13 cellular contexts compared by ENCODE assay signal in the genomic region with DNA sequence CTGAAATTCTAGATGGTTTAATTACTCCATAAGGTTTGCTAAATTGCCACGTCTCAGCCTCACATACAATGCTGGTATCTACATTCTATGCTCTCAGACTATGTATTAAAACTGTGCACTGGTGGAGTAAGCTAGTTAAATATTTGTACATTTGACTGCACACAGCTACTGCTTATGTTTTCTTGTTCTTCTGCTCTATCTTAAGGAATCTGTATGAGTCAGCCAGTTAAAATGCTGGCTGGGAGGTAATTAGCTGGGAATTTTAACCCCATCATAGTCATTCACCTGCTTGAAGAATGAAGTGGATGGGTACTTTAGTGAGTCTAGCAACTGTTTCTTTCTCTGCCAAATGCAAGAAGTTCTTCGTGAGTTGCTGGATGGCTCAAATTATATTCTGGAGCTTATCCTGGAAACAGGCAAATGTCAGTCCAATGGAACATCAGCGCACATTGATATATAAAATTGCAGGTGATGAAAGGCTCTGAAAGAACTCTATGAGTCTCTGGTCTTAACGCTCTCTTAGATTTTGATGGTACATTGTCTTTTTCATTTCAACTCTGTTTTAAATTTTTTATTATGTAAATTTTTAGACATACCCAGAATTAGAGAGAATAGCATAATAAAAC.
A peak's percentile ranks its signal among the peaks of the same experiment; 100 is the strongest.
DNase-seq lines count a peak whose midpoint lies in the region; ATAC-seq and TF ChIP-seq lines count a peak whose summit lies in the region.
"Had no signal": no experiment of that assay in that cellular context is flagged by ENCODE, and none has a peak within 500 bp of the region (broad histone marks: within the 10 kb centered on the region; RNA-seq: fewer than 3 reads in every experiment).

No MANE protein-coding gene starts in this region.

- peak; percentile 13 for DNase-seq in ELF-1 (ENCODE audit: low read depth, low spot score)
- DNase-seq in Panc1 (ENCODE audit: low read depth, low spot score): no peak
- DNase-seq in fibroblast of mammary gland (ENCODE audit: low read depth): peak; percentile 31
- DNase-seq in trophoblast cell: peak; percentile 81 to 92
- DNase-seq in NCI-H2107 (lab: John Stamatoyannopoulos, UW): no peak
- no peak for DNase-seq in NCI-H2081 treated with DMSO at 0.1 percent for 48 hours (lab: John Stamatoyannopoulos, UW)
- DNase-seq: DMS53; NCI-H1092 treated with DMSO at 0.1 percent for 48 hours; NK-92 treated with Interleukin-12 subunit alpha and Interleukin-12 subunit beta, amount 100 ng/mL, for 24 hours had no signal

- H3K18ac ChIP-seq in trophoblast cell (ENCODE audit: low read length): no peak overlapping the region

- no CpG with 5 or more reads among the region's 4 CpGs for WGBS in trophoblast cell (ENCODE audit: extremely low coverage, insufficient coverage, insufficient read length)

- no peak overlapping the region for H3K9ac ChIP-seq in trophoblast cell (ENCODE audit: low read length)

- CTCF ChIA-PET in Panc1 (lab: Charles Lee): no interaction called here

- in situ Hi-C loops in Panc1 (cut with HindIII; ENCODE audit: low pct_unique_long_range_greater_than_20kb, low sequenced_read_pairs): no loop called here

- no peak overlapping the region for H3K23ac ChIP-seq in trophoblast cell (ENCODE audit: low read length)

- no peaks in the 10 kb centered on the region for H3K9me3 ChIP-seq in Panc1 (ENCODE audit: control insufficient read depth, insufficient read depth, low read depth, low read length)
- H3K9me3 ChIP-seq in trophoblast cell (ENCODE audit: insufficient read depth, low read depth, low read length): no peaks in the 10 kb centered on the region
- H3K9me3 ChIP-seq: ascending aorta had no signal

- ATAC-seq in Panc1: peak; percentile 85
- no peak for ATAC-seq in GM21717 (IDR thresholded peaks at IDR 0.05; ENCODE audit: unreplicated experiment)
- no peak for ATAC-seq in activated CD4-positive, CD25-positive, alpha-beta regulatory T cell treated with anti-CD3 and anti-CD28 coated beads, Interleukin-2, amount 50 U/mL, for 24 hours

- H3K4me1 ChIP-seq in Panc1 (ENCODE audit: control insufficient read depth, insufficient read depth, low read length) (peaks cover 4% of the 10 kb centered on the region; the same call in 1 of the 2 replicates), trophoblast cell (ENCODE audit: control insufficient read depth in 1 of 2, insufficient read depth in 2 of 2, low read length in 2 of 2) (peaks cover 25 to 38% of the 10 kb centered on the region in 2 experiments)
- H3K4me1 ChIP-seq: ascending aorta, esophagus muscularis mucosa had no signal

- H4K91ac ChIP-seq in trophoblast cell (ENCODE audit: low read depth, low read length): no peak overlapping the region

- no peak for TF ChIP-seq CTCF in Panc1 (IDR thresholded peaks at IDR 0.05)
- TF ChIP-seq CTCF in fibroblast of mammary gland (conservative IDR thresholded peaks at IDR 0.05; ENCODE audit: control insufficient read depth, insufficient read depth, low read depth, low read length): no peak

- intact Hi-C loops in Panc1 (cut with micrococcal nuclease; ENCODE audit: unreplicated experiment): no loop called here

- no peak overlapping the region for H2BK12ac ChIP-seq in trophoblast cell (ENCODE audit: low read length)

- H3K79me2 ChIP-seq in trophoblast cell (ENCODE audit: control insufficient read depth, insufficient read depth, low read length, poor library complexity): no peaks in the 10 kb centered on the region

- peaks cover 13% of the 10 kb centered on the region for H3K79me1 ChIP-seq in trophoblast cell (ENCODE audit: low read length)

- no peak overlapping the region for H3K4ac ChIP-seq in trophoblast cell (ENCODE audit: low read depth, low read length)

- H4K8ac ChIP-seq in trophoblast cell (ENCODE audit: low read depth, low read length): no peak overlapping the region

- H3K36me3 ChIP-seq in Panc1 (ENCODE audit: control insufficient read depth, insufficient read depth, low read length) (no peaks in the 10 kb centered on the region), trophoblast cell (ENCODE audit: control insufficient read depth in 1 of 2, insufficient read depth in 2 of 2, low read length in 2 of 2) (no peaks in the 10 kb centered on the region)
- H3K36me3 ChIP-seq: ascending aorta, esophagus muscularis mucosa had no signal

- H2AFZ ChIP-seq in trophoblast cell (ENCODE audit: insufficient read depth, low read length, poor library complexity): no peak overlapping the region

- BruUV-seq in Panc1 (replicated peaks; lab: Mats Ljungman, UMichigan): no TSS peak

- no peak overlapping the region for H2AK5ac ChIP-seq in trophoblast cell (ENCODE audit: low read length)

- no peak overlapping the region for H3K14ac ChIP-seq in trophoblast cell (ENCODE audit: low read length)

- H3K27ac ChIP-seq in Panc1 (ENCODE audit: low read length) (no peak overlapping the region), trophoblast cell (ENCODE audit: low read depth, low read length) (peak overlapping the region; percentile 93)
- H3K27ac ChIP-seq: ascending aorta, esophagus muscularis mucosa had no signal

- peak overlapping the region; percentile 52 for H3K4me2 ChIP-seq in trophoblast cell (ENCODE audit: low read length)

- no peak overlapping the region for H4K12ac ChIP-seq in trophoblast cell (ENCODE audit: low read depth, low read length)

- POLR2A ChIA-PET in Panc1 (lab: Charles Lee): no interaction called here

- H2BK5ac ChIP-seq in trophoblast cell (ENCODE audit: low read depth, low read length, poor library complexity): no peak overlapping the region

- no peaks in the 10 kb centered on the region for H3K27me3 ChIP-seq in Panc1 (ENCODE audit: control insufficient read depth, insufficient read depth, low read length)
- H3K27me3 ChIP-seq in trophoblast cell (ENCODE audit: insufficient read depth, low read length): no peaks in the 10 kb centered on the region
- H3K27me3 ChIP-seq: ascending aorta, esophagus muscularis mucosa had no signal

- H2BK120ac ChIP-seq in trophoblast cell (ENCODE audit: insufficient read depth, low read length, poor library complexity): peak overlapping the region; percentile 76

- H3K4me3 ChIP-seq in Panc1 (ENCODE audit: low read depth in 2 of 2, low read length in 2 of 2) (no peak overlapping the region), fibroblast of mammary gland (ENCODE audit: control insufficient read depth, low read depth, low read length) (no peak overlapping the region), trophoblast cell (ENCODE audit: low read depth, low read length) (no peak overlapping the region)
- H3K4me3 ChIP-seq: ascending aorta, esophagus muscularis mucosa had no signal

Comparison
In these comparisons a context has a peak if more than half of its experiments do, and no peak if none do; other contexts are left out.
1. DNase-seq: peak in ELF-1 (single experiment), fibroblast of mammary gland (single experiment) and trophoblast cell (2 of 2); none in Panc1 (single experiment), NCI-H2107 (single experiment) and NCI-H2081 treated with DMSO at 0.1 percent for 48 hours (single experiment).